In the genomic region with DNA sequence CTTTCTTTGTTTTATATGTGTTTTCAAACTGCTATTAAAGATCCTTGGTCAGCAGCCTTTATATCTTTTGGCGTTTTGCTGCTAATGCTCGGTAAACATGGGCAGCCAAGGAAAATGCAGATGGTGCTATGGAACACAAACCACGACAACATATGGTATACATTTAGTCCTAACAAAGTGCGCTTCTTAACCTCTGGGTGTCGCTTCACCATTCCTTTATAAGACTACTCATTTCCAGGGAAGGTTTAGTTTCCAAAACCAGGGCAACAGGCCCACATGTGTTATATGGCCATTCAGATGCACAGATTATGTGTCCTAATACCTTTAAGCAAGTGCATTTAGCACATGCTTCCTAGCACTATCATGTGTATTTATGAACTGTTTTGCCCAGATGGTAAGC, we compare ENCODE assay signal across 13 cellular contexts. TPM values are rescaled to one million over a fixed set of nuclear protein-coding genes. Genes with fewer than 3 reads are reported as not detected.
DNase-seq lines count a peak whose midpoint lies in the region; ATAC-seq, FAIRE-seq and TF ChIP-seq lines count a peak whose summit lies in the region.
"Had no signal": no experiment of that assay in that cellular context is flagged by ENCODE, and none has a peak within 500 bp of the region (broad histone marks: within the 10 kb centered on the region; RNA-seq: fewer than 3 reads in every experiment).

No MANE protein-coding gene starts in this region.

- no peaks in the 10 kb centered on the region for H3K79me2 ChIP-seq in neural progenitor cell (ENCODE audit: low read depth)

- H3K27me3 Mint-ChIP-seq in neural progenitor cell (ENCODE audit: insufficient read depth, low read depth) = peaks cover 48% of the 10 kb centered on the region

- H3K4me2 ChIP-seq in neural progenitor cell = no peak overlapping the region

- FAIRE-seq in GM12891 (lab: Jason Lieb, UNC) = peak; percentile 40
- FAIRE-seq: islet of Langerhans had no signal

- no peak overlapping the region for H3K27ac ChIP-seq in neural progenitor cell
- H3K27ac ChIP-seq: HL-60 had no signal

- no peak overlapping the region for H3K4me3 ChIP-seq in neural progenitor cell

- no peaks in the 10 kb centered on the region for H3K36me3 ChIP-seq in neural progenitor cell

- no peaks in the 10 kb centered on the region for H3K9me3 Mint-ChIP-seq in neural progenitor cell

- DNase-seq in GM12891 (ENCODE audit: insufficient read length, low spot score) (no peak), NCI-H2171 (lab: John Stamatoyannopoulos, UW) (peak; percentile 30), dedifferentiated amniotic fluid mesenchymal stem cell (ENCODE audit: extremely low spot score) (peak; percentile 31), neural progenitor cell (ENCODE audit: low spot score) (peak; percentile 49), KG1 (lab: John Stamatoyannopoulos, UW) (no peak)
- no peak for DNase-seq in stimulated activated CD4-positive, alpha-beta T cell treated with anti-CD3 and anti-CD28 coated beads, Interleukin-4, amount 100 ng/mL, for 24 hours
- DNase-seq: activated CD4-positive, alpha-beta T cell treated with anti-CD3 and anti-CD28 coated beads, Interleukin-2, amount 10 ng/mL, durations not matched to agents 7 days and 5 days; caudate nucleus; stimulated activated naive CD8-positive, alpha-beta T cell treated with anti-CD3 and anti-CD28 coated beads, Interleukin-15, Interleukin-2, amounts not matched to agents 100 U/mL and 50 U/mL, for 24 hours had no signal

- peaks cover 8% of the 10 kb centered on the region for H3F3A ChIP-seq in neural progenitor cell (ENCODE audit: low read depth)

- ATAC-seq in HG03439 (IDR thresholded peaks at IDR 0.05; ENCODE audit: unreplicated experiment) (no peak), GM18498 (IDR thresholded peaks at IDR 0.05; ENCODE audit: unreplicated experiment) (no peak)
- ATAC-seq: stimulated activated naive CD8-positive, alpha-beta T cell treated with anti-CD3 and anti-CD28 coated beads, Interleukin-15, Interleukin-2, amounts not matched to agents 100 U/mL and 50 U/mL, for 24 hours had no signal

- H3K27me3 ChIP-seq in neural progenitor cell = peaks cover 76% of the 10 kb centered on the region

- H3K9me3 ChIP-seq in neural progenitor cell (ENCODE audit: low read depth) = no peaks in the 10 kb centered on the region

- peaks cover 26% of the 10 kb centered on the region for H4K20me1 ChIP-seq in neural progenitor cell (ENCODE audit: low read depth)

- peaks cover 4% of the 10 kb centered on the region for H3K4me1 Mint-ChIP-seq in neural progenitor cell

- no peak overlapping the region for H3K9ac ChIP-seq in neural progenitor cell

- no peak overlapping the region for H3K27ac Mint-ChIP-seq in neural progenitor cell
- H3K27ac Mint-ChIP-seq: activated CD4-positive, alpha-beta T cell treated with anti-CD3 and anti-CD28 coated beads, Interleukin-2, amount 10 ng/mL, durations not matched to agents 7 days and 5 days had no signal

- TF ChIP-seq POLR2A in GM12891 (IDR thresholded peaks at IDR 0.05; ENCODE audit: low read depth, low read length) = no peak

- no peaks in the 10 kb centered on the region for H3K4me1 ChIP-seq in neural progenitor cell

- no peaks in the 10 kb centered on the region for H3K36me3 Mint-ChIP-seq in neural progenitor cell

- H2AFZ ChIP-seq in neural progenitor cell (replicated peaks) = no peak overlapping the region

- TF ChIP-seq CTCF in neural progenitor cell (IDR thresholded peaks at IDR 0.05) = peak; percentile 63

- H3K4me3 Mint-ChIP-seq in neural progenitor cell = no peak overlapping the region
- H3K4me3 Mint-ChIP-seq: activated CD4-positive, alpha-beta T cell treated with anti-CD3 and anti-CD28 coated beads, Interleukin-2, amount 10 ng/mL, durations not matched to agents 7 days and 5 days had no signal

TF ChIP-seq in GM12891, 5 proteins besides CTCF, POLR2A, EP300 and RAD21:
- TF ChIP-seq TAF1 (IDR thresholded peaks at IDR 0.05; ENCODE audit: low read depth, low read length) (no peak), PAX5 (IDR thresholded peaks at IDR 0.05; ENCODE audit: insufficient read depth, low read length, severe bottlenecking) (no peak)

RNA-seq across cellular contexts. Expression of gene SHOX2, which starts 14.7 kb away (rescaled TPM):
- not detected for polyA plus RNA-seq in GM12891 (2012; ENCODE audit: low read depth, missing spikeins)
- total RNA-seq in neural progenitor cell (ENCODE audit: low replicate concordance) = not detected in 2 replicates
- total RNA-seq: activated CD4-positive, alpha-beta T cell treated with anti-CD3 and anti-CD28 coated beads, Interleukin-2, amount 10 ng/mL, durations not matched to agents 7 days and 5 days had no signal

RNA-seq across cellular contexts. Expression of gene RSRC1, which starts 18.4 kb away (rescaled TPM):
- polyA plus RNA-seq in GM12891 (2012; ENCODE audit: low read depth, missing spikeins) = 18.0 TPM
- total RNA-seq in neural progenitor cell (ENCODE audit: low replicate concordance) = 48.6 and 80.5 TPM in 2 replicates

Comparison
In these comparisons a context has a peak if more than half of its experiments do, and no peak if none do; other contexts are left out.
1. DNase-seq: peak in NCI-H2171 (single experiment), dedifferentiated amniotic fluid mesenchymal stem cell (single experiment) and neural progenitor cell (single experiment); none in GM12891 (single experiment), stimulated activated CD4-positive, alpha-beta T cell treated with anti-CD3 and anti-CD28 coated beads, Interleukin-4, amount 100 ng/mL, for 24 hours (single experiment) and KG1 (single experiment).